22 cellular contexts compared by ENCODE assay signal in genomic region chr10:88943778-88944177, GRCh38. TPM values are rescaled to one million over a fixed set of nuclear protein-coding genes. Genes with fewer than 3 reads are reported as not detected.
A peak's percentile ranks its signal among the peaks of the same experiment; 100 is the strongest.
DNase-seq lines count a peak whose midpoint lies in the region; ATAC-seq, FAIRE-seq and TF ChIP-seq lines count a peak whose summit lies in the region.
"Had no signal": no experiment of that assay in that cellular context is flagged by ENCODE, and none has a peak within 500 bp of the region (broad histone marks: within the 10 kb centered on the region; RNA-seq: fewer than 3 reads in every experiment).

No MANE protein-coding gene starts in this region.

- no peak for TF ChIP-seq EP300 in sigmoid colon (IDR thresholded peaks at IDR 0.05)

- DNase-seq in GM19239 (ENCODE audit: insufficient read length, low spot score) (no peak), esophagus squamous epithelium (lab: John Stamatoyannopoulos, UW) (no peak), sigmoid colon (no peak), aorta (no peak), kidney tubule cell (ENCODE audit: low spot score) (no peak), NCI-H1105 (lab: John Stamatoyannopoulos, UW) (no peak)
- no peak for DNase-seq in stimulated activated CD4-positive, alpha-beta T cell treated with anti-CD3 and anti-CD28 coated beads, Interleukin-4, amount 100 ng/mL, for 24 hours
- DNase-seq: CD4-positive, alpha-beta T cell; COR-L47; DMS79 treated with DMSO at 0.1 percent for 48 hours; GM23248; MM.1S; NCI-H1092; NCI-H1436 treated with DMSO at 0.1 percent for 48 hours; NCI-H2029 treated with DMSO at 0.1 percent for 48 hours; NCI-H226; NCI-H510A treated with DMSO at 0.1 percent for 48 hours; NCI-H748 treated with DMSO at 0.1 percent for 48 hours; PC-9; RPMI8226; SHP77 had no signal

- H3K27ac ChIP-seq in esophagus squamous epithelium: peak overlapping the region in 3 of 4 donors; percentile 20 to 25 (median 24)
- H3K27ac ChIP-seq in sigmoid colon: peak overlapping the region; percentile 71 to 97 (median 95)
- peak overlapping the region; percentile 52 to 70 for H3K27ac ChIP-seq in aorta (ENCODE audit: low read depth in 1 of 2, low read length in 2 of 2)
- H3K27ac ChIP-seq: GM23248, PC-9 had no signal

- no peaks in the 10 kb centered on the region for H3K9me3 ChIP-seq in esophagus squamous epithelium
- H3K9me3 ChIP-seq in sigmoid colon: no peaks in the 10 kb centered on the region
- no peaks in the 10 kb centered on the region for H3K9me3 ChIP-seq in aorta (ENCODE audit: control insufficient read depth, low read length)
- H3K9me3 ChIP-seq: HAP-1 had no signal

- H3K27me3 ChIP-seq in esophagus squamous epithelium (no peaks in the 10 kb centered on the region), sigmoid colon (no peaks in the 10 kb centered on the region), aorta (ENCODE audit: control insufficient read depth in 1 of 2, insufficient read depth in 2 of 2, low read length in 1 of 2) (no peaks in the 10 kb centered on the region)

- peak; percentile 26 for FAIRE-seq in GM19239 (lab: Jason Lieb, UNC)

- no peak for TF ChIP-seq POLR2A in esophagus squamous epithelium (IDR thresholded peaks at IDR 0.05)
- TF ChIP-seq POLR2A in sigmoid colon (IDR thresholded peaks at IDR 0.05): no peak

- ATAC-seq in aorta (ENCODE audit: low FRiP score): no peak

- peak overlapping the region in 1 of 4 donors; percentile 9 for H3K4me3 ChIP-seq in esophagus squamous epithelium
- H3K4me3 ChIP-seq in sigmoid colon: no peak overlapping the region
- H3K4me3 ChIP-seq in aorta (ENCODE audit: low read length in 2 of 2): no peak overlapping the region
- H3K4me3 ChIP-seq: GM23248, HAP-1, PC-9 had no signal

- intact Hi-C loops in esophagus squamous epithelium (cut with DNase I): no loop called here
- intact Hi-C loops in sigmoid colon (cut with DNase I): no loop called here
- intact Hi-C loops in aorta (cut with DNase I): loop anchor here in 1 of 2 donors (2.0 kb wide), 1 partner anchor 47 kb away; the partner anchor contains the start of gene FAS

- WGBS in esophagus squamous epithelium, 2 donors: no CpG with 5 or more reads among the region's 3 CpGs
- WGBS in sigmoid colon, 2 donors: 90 to 93% methylated on average over 3 of the region's 3 CpGs
- WGBS in aorta, 2 donors: 10 to 16% methylated on average over 3 of the region's 3 CpGs

- peaks cover 0 to 57% (median 0%) of the 10 kb centered on the region in 3 donors for H3K36me3 ChIP-seq in esophagus squamous epithelium
- peaks cover 52 to 98% (median 69%) of the 10 kb centered on the region in 4 donors for H3K36me3 ChIP-seq in sigmoid colon
- H3K36me3 ChIP-seq in aorta (ENCODE audit: control insufficient read depth in 1 of 2, insufficient read depth in 2 of 2, low read length in 1 of 2): peaks cover 23 to 39% of the 10 kb centered on the region in 2 donors
- H3K36me3 ChIP-seq: HAP-1 had no signal

- H3K4me1 ChIP-seq in esophagus squamous epithelium (peaks cover 0 to 39% (median 0%) of the 10 kb centered on the region in 3 donors), sigmoid colon (peaks cover 0 to 98% (median 83%) of the 10 kb centered on the region in 4 donors), aorta (ENCODE audit: control insufficient read depth in 1 of 2, insufficient read depth in 2 of 2, low read length in 2 of 2) (peaks cover 0 to 2% of the 10 kb centered on the region in 2 donors)
- H3K4me1 ChIP-seq: HAP-1 had no signal

- no peak for TF ChIP-seq CTCF in esophagus squamous epithelium (IDR thresholded peaks at IDR 0.05)
- TF ChIP-seq CTCF in sigmoid colon (IDR thresholded peaks at IDR 0.05): no peak

RNA-seq across cellular contexts. Expression of gene ACTA2, which starts 8.8 kb away (rescaled TPM):
- total RNA-seq in esophagus squamous epithelium (1,000 to 10,000 TPM in 1 of 4 donors, 100 to 1,000 TPM in 2, 10 to 100 TPM in 1; 64.6 to 1,343 (median 285) TPM), sigmoid colon (1,000 to 10,000 TPM; 2,072 to 5,444 (median 3,070) TPM), aorta (1,000 to 10,000 TPM; 3,684 to 9,611 TPM)
- polyA plus RNA-seq in sigmoid colon (100 to 1,000 TPM in 1 of 3 donors, 10 to 100 TPM in 2; 43.7 to 237 (median 78.1) TPM), aorta (1,000 to 10,000 TPM; 3,163 to 4,826 TPM)

RNA-seq across cellular contexts. Expression of gene FAS, which starts 46.8 kb away (rescaled TPM):
- total RNA-seq in esophagus squamous epithelium (10 to 100 TPM; 14.9 to 33.6 (median 19.4) TPM), sigmoid colon (10 to 100 TPM; 14.3 to 44.6 (median 22.1) TPM), aorta (10 to 100 TPM; 27.4 to 28.5 TPM)
- polyA plus RNA-seq in sigmoid colon (10 to 100 TPM in 2 of 3 donors, 1 to 10 TPM in 1; 7.6 to 18.8 (median 11.4) TPM), aorta (10 to 100 TPM in 1 of 2 donors, 1 to 10 TPM in 1; 9.5 to 28.5 TPM)

Comparison
In these comparisons a context has a peak if more than half of its experiments do, and no peak if none do; other contexts are left out.
1. H3K27ac ChIP-seq: peak in every context shown above with its lines; median percentile 95 in sigmoid colon; 61 in aorta; 24 in esophagus squamous epithelium.